Comparison of ENCODE assay signal across 29 cellular contexts in genomic region chr13:73893833-73894232, GRCh38.
"Had no signal": no experiment of that assay in that cellular context is flagged by ENCODE, and none has a peak within 500 bp of the region (broad histone marks: within the 10 kb centered on the region; RNA-seq: fewer than 3 reads in every experiment).

No MANE protein-coding gene starts in this region.

- DNase-seq: activated CD4-positive, alpha-beta memory T cell treated with anti-CD3 and anti-CD28 coated beads for 36 hours; activated CD4-positive, alpha-beta T cell treated with anti-CD3 and anti-CD28 coated beads for 36 hours; activated CD4-positive, alpha-beta T cell treated with anti-CD3 and anti-CD28 coated beads, Interleukin-2, amount 10 ng/mL, durations not matched to agents 24 days and 14 days; activated CD4-positive, CD25-positive, alpha-beta regulatory T cell; activated CD4-positive, CD25-positive, alpha-beta regulatory T cell treated with anti-CD3 and anti-CD28 coated beads, Interleukin-2, amount 50 U/mL, for 72 hours; activated CD8-positive, alpha-beta memory T cell treated with anti-CD3 and anti-CD28 coated beads, Interleukin-2, amount 10 ng/mL, durations not matched to agents 7 days and 5 days; activated CD8-positive, alpha-beta memory T cell treated with anti-CD3 and anti-CD28 coated beads, Interleukin-2, amount 50 U/mL, for 4 hours; activated CD8-positive, alpha-beta T cell treated with anti-CD3 and anti-CD28 coated beads, Interleukin-2, amount 10 ng/mL, durations not matched to agents 7 days and 5 days; activated effector memory CD4-positive, alpha-beta T cell treated with Interleukin-2 at 50 U/mL for 16 hours; activated gamma-delta T cell treated with Interleukin-2 at 50 U/mL for 16 hours; activated naive CD4-positive, alpha-beta T cell treated with anti-CD3 and anti-CD28 coated beads for 36 hours; activated naive CD8-positive, alpha-beta T cell treated with anti-CD3 and anti-CD28 coated beads, Interleukin-2, amount 10 ng/mL, durations not matched to agents 7 days and 5 days; activated T-cell treated with anti-CD3 and anti-CD28 coated beads, Interleukin-2, amount 50 U/mL, for 1 hour; activated T-cell treated with anti-CD3 and anti-CD28 coated beads, Interleukin-2, amount 50 U/mL, for 48 hours; dorsolateral prefrontal cortex; effector memory CD4-positive, alpha-beta T cell; endodermal cell; foreskin fibroblast; T-helper 2 cell had no signal

- ATAC-seq: activated CD4-positive, alpha-beta T cell treated with anti-CD3 and anti-CD28 coated beads for 36 hours; activated CD8-positive, alpha-beta memory T cell treated with anti-CD3 and anti-CD28 coated beads, Interleukin-2, amount 10 ng/mL, durations not matched to agents 7 days and 5 days; activated CD8-positive, alpha-beta T cell treated with anti-CD3 and anti-CD28 coated beads, Interleukin-2, amount 10 ng/mL, durations not matched to agents 7 days and 5 days; activated naive CD4-positive, alpha-beta T cell treated with anti-CD3 and anti-CD28 coated beads, Interleukin-2, amount 50 U/mL, for 72 hours; esophagus mucosa had no signal

- H3K27ac Mint-ChIP-seq: activated CD4-positive, alpha-beta memory T cell treated with anti-CD3 and anti-CD28 coated beads for 36 hours; activated CD4-positive, alpha-beta T cell treated with anti-CD3 and anti-CD28 coated beads for 36 hours; activated CD4-positive, alpha-beta T cell treated with anti-CD3 and anti-CD28 coated beads, Interleukin-2, amount 10 ng/mL, durations not matched to agents 24 days and 14 days; activated CD8-positive, alpha-beta memory T cell treated with anti-CD3 and anti-CD28 coated beads, Interleukin-2, amount 10 ng/mL, durations not matched to agents 7 days and 5 days; activated CD8-positive, alpha-beta T cell treated with anti-CD3 and anti-CD28 coated beads, Interleukin-2, amount 10 ng/mL, durations not matched to agents 7 days and 5 days; activated naive CD4-positive, alpha-beta T cell treated with anti-CD3 and anti-CD28 coated beads for 36 hours; activated naive CD4-positive, alpha-beta T cell treated with anti-CD3 and anti-CD28 coated beads, Interleukin-2, amount 50 U/mL, for 72 hours; activated naive CD8-positive, alpha-beta T cell treated with anti-CD3 and anti-CD28 coated beads, Interleukin-2, amount 10 ng/mL, durations not matched to agents 7 days and 5 days; activated T-helper 1 cell treated with anti-CD3 and anti-CD28 coated beads, Interleukin-12 subunit alpha, Interleukin-12 subunit beta, Interleukin-2, Interleukin-4 antibody, amounts not matched to agents 30 ng/mL and 10 ng/mL and 1 ng/mL, durations not matched to agents 14 hours and 24 hours and 36 hours; dendritic cell treated with granulocyte-macrophage colony-stimulating factor and Interleukin-4, amounts not matched to agents 40 ng/mL and 50 ng/mL, for 4 days; endodermal cell had no signal

- H3K9me3 ChIP-seq: ascending aorta, breast epithelium had no signal

- H3K27ac ChIP-seq: ascending aorta, breast epithelium, cardiac muscle cell, coronary artery, dorsolateral prefrontal cortex had no signal

- H3K36me3 Mint-ChIP-seq: activated CD4-positive, alpha-beta memory T cell treated with anti-CD3 and anti-CD28 coated beads for 36 hours had no signal

- H3K27me3 Mint-ChIP-seq: activated CD4-positive, alpha-beta memory T cell treated with anti-CD3 and anti-CD28 coated beads for 36 hours; activated CD4-positive, alpha-beta T cell treated with anti-CD3 and anti-CD28 coated beads for 36 hours; activated CD4-positive, alpha-beta T cell treated with anti-CD3 and anti-CD28 coated beads, Interleukin-2, amount 10 ng/mL, durations not matched to agents 24 days and 14 days; activated CD8-positive, alpha-beta memory T cell treated with anti-CD3 and anti-CD28 coated beads, Interleukin-2, amount 10 ng/mL, durations not matched to agents 7 days and 5 days; activated naive CD8-positive, alpha-beta T cell treated with anti-CD3 and anti-CD28 coated beads, Interleukin-2, amount 10 ng/mL, durations not matched to agents 7 days and 5 days; brain; central memory CD8-positive, alpha-beta T cell; dendritic cell treated with granulocyte-macrophage colony-stimulating factor and Interleukin-4, amounts not matched to agents 40 ng/mL and 50 ng/mL, for 4 days had no signal

- H3K4me3 ChIP-seq: ascending aorta, breast epithelium, cardiac muscle cell, coronary artery, dorsolateral prefrontal cortex had no signal

- H3K27me3 ChIP-seq: ascending aorta, breast epithelium, cardiac muscle cell, dorsolateral prefrontal cortex had no signal

- H3K4me3 Mint-ChIP-seq: activated CD4-positive, alpha-beta memory T cell treated with anti-CD3 and anti-CD28 coated beads for 36 hours; activated CD4-positive, alpha-beta T cell treated with anti-CD3 and anti-CD28 coated beads for 36 hours; activated CD4-positive, alpha-beta T cell treated with anti-CD3 and anti-CD28 coated beads, Interleukin-2, amount 10 ng/mL, durations not matched to agents 24 days and 14 days; activated CD8-positive, alpha-beta memory T cell treated with anti-CD3 and anti-CD28 coated beads, Interleukin-2, amount 10 ng/mL, durations not matched to agents 7 days and 5 days; activated CD8-positive, alpha-beta T cell treated with anti-CD3 and anti-CD28 coated beads, Interleukin-2, amount 10 ng/mL, durations not matched to agents 7 days and 5 days; activated naive CD4-positive, alpha-beta T cell treated with anti-CD3 and anti-CD28 coated beads for 36 hours; activated naive CD8-positive, alpha-beta T cell treated with anti-CD3 and anti-CD28 coated beads, Interleukin-2, amount 10 ng/mL, durations not matched to agents 7 days and 5 days; activated T-helper 1 cell treated with anti-CD3 and anti-CD28 coated beads, Interleukin-12 subunit alpha, Interleukin-12 subunit beta, Interleukin-2, Interleukin-4 antibody, amounts not matched to agents 30 ng/mL and 10 ng/mL and 1 ng/mL, durations not matched to agents 14 hours and 24 hours and 36 hours; brain; central memory CD8-positive, alpha-beta T cell; dendritic cell treated with granulocyte-macrophage colony-stimulating factor and Interleukin-4, amounts not matched to agents 40 ng/mL and 50 ng/mL, for 4 days; endodermal cell had no signal

- H3K9me3 Mint-ChIP-seq: activated CD4-positive, alpha-beta memory T cell treated with anti-CD3 and anti-CD28 coated beads for 36 hours; activated CD4-positive, alpha-beta T cell treated with anti-CD3 and anti-CD28 coated beads, Interleukin-2, amount 10 ng/mL, durations not matched to agents 24 days and 14 days; activated naive CD4-positive, alpha-beta T cell treated with anti-CD3 and anti-CD28 coated beads for 36 hours; activated naive CD8-positive, alpha-beta T cell treated with anti-CD3 and anti-CD28 coated beads, Interleukin-2, amount 10 ng/mL, durations not matched to agents 7 days and 5 days; activated T-helper 1 cell treated with anti-CD3 and anti-CD28 coated beads, Interleukin-12 subunit alpha, Interleukin-12 subunit beta, Interleukin-2, Interleukin-4 antibody, amounts not matched to agents 30 ng/mL and 10 ng/mL and 1 ng/mL, durations not matched to agents 14 hours and 24 hours and 36 hours; central memory CD8-positive, alpha-beta T cell; dendritic cell treated with granulocyte-macrophage colony-stimulating factor and Interleukin-4, amounts not matched to agents 40 ng/mL and 50 ng/mL, for 4 days; endodermal cell had no signal

- H3K36me3 ChIP-seq: ascending aorta, breast epithelium, cardiac muscle cell had no signal

- H3K4me1 ChIP-seq: breast epithelium had no signal
